In genomic region chr6:42449917-42450313, GRCh38 we compare ENCODE assay signal across 8 cellular contexts. TPM values are rescaled to one million over a fixed set of nuclear protein-coding genes. Genes with fewer than 3 reads are reported as not detected.
DNase-seq lines count a peak whose midpoint lies in the region; ATAC-seq and TF ChIP-seq lines count a peak whose summit lies in the region.

No MANE protein-coding gene starts in this region.

- no peaks in the 10 kb centered on the region for H3K27me3 Mint-ChIP-seq in mesothelial cell of epicardium (ENCODE audit: low read depth)

- peaks cover 51% of the 10 kb centered on the region for H3K4me1 Mint-ChIP-seq in mesothelial cell of epicardium

- TF ChIP-seq CTCF in AG10803 (conservative IDR thresholded peaks at IDR 0.05; ENCODE audit: low read length) = peak; percentile 10
- no peak for TF ChIP-seq CTCF in mesothelial cell of epicardium (IDR thresholded peaks at IDR 0.05; ENCODE audit: unreplicated experiment)

- DNase-seq in AG10803 (ENCODE audit: low read depth) = no peak
- peak; percentile 7 for DNase-seq in HT1080 (ENCODE audit: low read depth)
- peak; percentile 35 for DNase-seq in astrocyte of the hippocampus (ENCODE audit: low read depth, low spot score)
- no peak for DNase-seq in mesothelial cell of epicardium (ENCODE audit: low spot score in 2 of 2, unreplicated experiment in 2 of 2)
- no peak for DNase-seq in NCI-H2107 (lab: John Stamatoyannopoulos, UW)

- ATAC-seq in HG02798 (IDR thresholded peaks at IDR 0.05; ENCODE audit: poor library complexity, unreplicated experiment) (no peak), HG03097 (IDR thresholded peaks at IDR 0.05; ENCODE audit: low FRiP score, unreplicated experiment) (no peak), HG03139 (IDR thresholded peaks at IDR 0.05; ENCODE audit: unreplicated experiment) (no peak)

- peak overlapping the region; percentile 85 for H3K4me3 ChIP-seq in AG10803 (ENCODE audit: low read length)

- peak overlapping the region; percentile 95 for H3K4me3 Mint-ChIP-seq in mesothelial cell of epicardium

- peaks cover 8% of the 10 kb centered on the region for H3K36me3 Mint-ChIP-seq in mesothelial cell of epicardium

- no peaks in the 10 kb centered on the region for H3K9me3 Mint-ChIP-seq in mesothelial cell of epicardium

- peak overlapping the region; percentile 88 for H3K27ac Mint-ChIP-seq in mesothelial cell of epicardium

RNA-seq across cellular contexts. Expression of gene TRERF1, which starts 1.8 kb away (rescaled TPM):
- 7.0 and 11.4 TPM in 2 replicates for total RNA-seq in HT1080 (2014; rRNA removed; shearing (Covaris generic))
- 9.0 and 11.7 TPM in 2 replicates for polyA plus RNA-seq in HT1080 (2015; cell fraction: cytosol; rRNA removed)
- polyA plus RNA-seq in HT1080 (2015; cell fraction: nucleus; rRNA removed) = 17.1 and 17.9 TPM in 2 replicates
- 18.6 to 20.3 TPM (median 19.8 TPM) in 3 replicates for total RNA-seq in mesothelial cell of epicardium

Comparison
In these comparisons a context has a peak if more than half of its experiments do, and no peak if none do; other contexts are left out.
1. DNase-seq: peak in HT1080 (single experiment) and astrocyte of the hippocampus (single experiment); none in AG10803 (single experiment), mesothelial cell of epicardium (0 of 2) and NCI-H2107 (single experiment).